2 cellular contexts compared by ENCODE assay signal in genomic region chr13:112562786-112563383, GRCh38.
TF ChIP-seq lines count a peak whose summit lies in the region.

No MANE protein-coding gene starts in this region.

TF ChIP-seq in WTC11, 78 proteins besides CTCF, POLR2A, EP300 and RAD21:
- TF ChIP-seq TCF7 (CRISPR knock-in tag; IDR thresholded peaks at IDR 0.05; ENCODE audit: low read depth): no peak
- no peak for TF ChIP-seq JUN (CRISPR knock-in tag; IDR thresholded peaks at IDR 0.05)
- TF ChIP-seq ZNF219 (CRISPR knock-in tag; IDR thresholded peaks at IDR 0.05; ENCODE audit: borderline replicate concordance): no peak
- no peak for TF ChIP-seq ETV6 (CRISPR knock-in tag; IDR thresholded peaks at IDR 0.05)
- no peak for TF ChIP-seq ZNF232 (CRISPR knock-in tag; IDR thresholded peaks at IDR 0.05)
- TF ChIP-seq ZNF416 (CRISPR knock-in tag; IDR thresholded peaks at IDR 0.05): no peak
- no peak for TF ChIP-seq NR3C1 (CRISPR knock-in tag; conservative IDR thresholded peaks at IDR 0.05; ENCODE audit: low read depth)
- TF ChIP-seq HMGXB4 (CRISPR knock-in tag; IDR thresholded peaks at IDR 0.05): no peak
- TF ChIP-seq, protein P1, sequence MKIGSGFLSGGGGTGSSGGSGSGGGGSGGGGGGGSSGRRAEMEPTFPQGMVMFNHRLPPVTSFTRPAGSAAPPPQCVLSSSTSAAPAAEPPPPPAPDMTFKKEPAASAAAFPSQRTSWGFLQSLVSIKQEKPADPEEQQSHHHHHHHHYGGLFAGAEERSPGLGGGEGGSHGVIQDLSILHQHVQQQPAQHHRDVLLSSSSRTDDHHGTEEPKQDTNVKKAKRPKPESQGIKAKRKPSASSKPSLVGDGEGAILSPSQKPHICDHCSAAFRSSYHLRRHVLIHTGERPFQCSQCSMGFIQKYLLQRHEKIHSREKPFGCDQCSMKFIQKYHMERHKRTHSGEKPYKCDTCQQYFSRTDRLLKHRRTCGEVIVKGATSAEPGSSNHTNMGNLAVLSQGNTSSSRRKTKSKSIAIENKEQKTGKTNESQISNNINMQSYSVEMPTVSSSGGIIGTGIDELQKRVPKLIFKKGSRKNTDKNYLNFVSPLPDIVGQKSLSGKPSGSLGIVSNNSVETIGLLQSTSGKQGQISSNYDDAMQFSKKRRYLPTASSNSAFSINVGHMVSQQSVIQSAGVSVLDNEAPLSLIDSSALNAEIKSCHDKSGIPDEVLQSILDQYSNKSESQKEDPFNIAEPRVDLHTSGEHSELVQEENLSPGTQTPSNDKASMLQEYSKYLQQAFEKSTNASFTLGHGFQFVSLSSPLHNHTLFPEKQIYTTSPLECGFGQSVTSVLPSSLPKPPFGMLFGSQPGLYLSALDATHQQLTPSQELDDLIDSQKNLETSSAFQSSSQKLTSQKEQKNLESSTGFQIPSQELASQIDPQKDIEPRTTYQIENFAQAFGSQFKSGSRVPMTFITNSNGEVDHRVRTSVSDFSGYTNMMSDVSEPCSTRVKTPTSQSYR (CRISPR knock-in tag; IDR thresholded peaks at IDR 0.05): no peak
- no peak for TF ChIP-seq OVOL2 (CRISPR knock-in tag; IDR thresholded peaks at IDR 0.05; ENCODE audit: borderline replicate concordance)
- TF ChIP-seq TEAD1 (CRISPR knock-in tag; IDR thresholded peaks at IDR 0.05): no peak
- TF ChIP-seq FOXP1 (CRISPR knock-in tag; IDR thresholded peaks at IDR 0.05; ENCODE audit: borderline replicate concordance): no peak
- TF ChIP-seq, protein P2, sequence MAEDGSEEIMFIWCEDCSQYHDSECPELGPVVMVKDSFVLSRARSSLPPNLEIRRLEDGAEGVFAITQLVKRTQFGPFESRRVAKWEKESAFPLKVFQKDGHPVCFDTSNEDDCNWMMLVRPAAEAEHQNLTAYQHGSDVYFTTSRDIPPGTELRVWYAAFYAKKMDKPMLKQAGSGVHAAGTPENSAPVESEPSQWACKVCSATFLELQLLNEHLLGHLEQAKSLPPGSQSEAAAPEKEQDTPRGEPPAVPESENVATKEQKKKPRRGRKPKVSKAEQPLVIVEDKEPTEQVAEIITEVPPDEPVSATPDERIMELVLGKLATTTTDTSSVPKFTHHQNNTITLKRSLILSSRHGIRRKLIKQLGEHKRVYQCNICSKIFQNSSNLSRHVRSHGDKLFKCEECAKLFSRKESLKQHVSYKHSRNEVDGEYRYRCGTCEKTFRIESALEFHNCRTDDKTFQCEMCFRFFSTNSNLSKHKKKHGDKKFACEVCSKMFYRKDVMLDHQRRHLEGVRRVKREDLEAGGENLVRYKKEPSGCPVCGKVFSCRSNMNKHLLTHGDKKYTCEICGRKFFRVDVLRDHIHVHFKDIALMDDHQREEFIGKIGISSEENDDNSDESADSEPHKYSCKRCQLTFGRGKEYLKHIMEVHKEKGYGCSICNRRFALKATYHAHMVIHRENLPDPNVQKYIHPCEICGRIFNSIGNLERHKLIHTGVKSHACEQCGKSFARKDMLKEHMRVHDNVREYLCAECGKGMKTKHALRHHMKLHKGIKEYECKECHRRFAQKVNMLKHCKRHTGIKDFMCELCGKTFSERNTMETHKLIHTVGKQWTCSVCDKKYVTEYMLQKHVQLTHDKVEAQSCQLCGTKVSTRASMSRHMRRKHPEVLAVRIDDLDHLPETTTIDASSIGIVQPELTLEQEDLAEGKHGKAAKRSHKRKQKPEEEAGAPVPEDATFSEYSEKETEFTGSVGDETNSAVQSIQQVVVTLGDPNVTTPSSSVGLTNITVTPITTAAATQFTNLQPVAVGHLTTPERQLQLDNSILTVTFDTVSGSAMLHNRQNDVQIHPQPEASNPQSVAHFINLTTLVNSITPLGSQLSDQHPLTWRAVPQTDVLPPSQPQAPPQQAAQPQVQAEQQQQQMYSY (CRISPR knock-in tag; IDR thresholded peaks at IDR 0.05): no peak
- TF ChIP-seq, protein P3, sequence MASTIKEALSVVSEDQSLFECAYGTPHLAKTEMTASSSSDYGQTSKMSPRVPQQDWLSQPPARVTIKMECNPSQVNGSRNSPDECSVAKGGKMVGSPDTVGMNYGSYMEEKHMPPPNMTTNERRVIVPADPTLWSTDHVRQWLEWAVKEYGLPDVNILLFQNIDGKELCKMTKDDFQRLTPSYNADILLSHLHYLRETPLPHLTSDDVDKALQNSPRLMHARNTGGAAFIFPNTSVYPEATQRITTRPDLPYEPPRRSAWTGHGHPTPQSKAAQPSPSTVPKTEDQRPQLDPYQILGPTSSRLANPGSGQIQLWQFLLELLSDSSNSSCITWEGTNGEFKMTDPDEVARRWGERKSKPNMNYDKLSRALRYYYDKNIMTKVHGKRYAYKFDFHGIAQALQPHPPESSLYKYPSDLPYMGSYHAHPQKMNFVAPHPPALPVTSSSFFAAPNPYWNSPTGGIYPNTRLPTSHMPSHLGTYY (CRISPR knock-in tag; IDR thresholded peaks at IDR 0.05): no peak
- TF ChIP-seq, protein P4, sequence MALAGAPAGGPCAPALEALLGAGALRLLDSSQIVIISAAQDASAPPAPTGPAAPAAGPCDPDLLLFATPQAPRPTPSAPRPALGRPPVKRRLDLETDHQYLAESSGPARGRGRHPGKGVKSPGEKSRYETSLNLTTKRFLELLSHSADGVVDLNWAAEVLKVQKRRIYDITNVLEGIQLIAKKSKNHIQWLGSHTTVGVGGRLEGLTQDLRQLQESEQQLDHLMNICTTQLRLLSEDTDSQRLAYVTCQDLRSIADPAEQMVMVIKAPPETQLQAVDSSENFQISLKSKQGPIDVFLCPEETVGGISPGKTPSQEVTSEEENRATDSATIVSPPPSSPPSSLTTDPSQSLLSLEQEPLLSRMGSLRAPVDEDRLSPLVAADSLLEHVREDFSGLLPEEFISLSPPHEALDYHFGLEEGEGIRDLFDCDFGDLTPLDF (CRISPR knock-in tag; IDR thresholded peaks at IDR 0.05): no peak
- TF ChIP-seq TP53 (CRISPR knock-in tag; IDR thresholded peaks at IDR 0.05): no peak
- no peak for TF ChIP-seq MAX (CRISPR knock-in tag; IDR thresholded peaks at IDR 0.05)

TF ChIP-seq in HepG2, 621 proteins besides CTCF, POLR2A, EP300 and RAD21:
- TF ChIP-seq NR2F6 (IDR thresholded peaks at IDR 0.05) (peak; percentile 43; the same call in 1 of the 2 replicates), NR2F6 (CRISPR knock-in tag; IDR thresholded peaks at IDR 0.05) (peak; percentile 19; the same call in 1 of the 2 replicates), ZNF687 (CRISPR knock-in tag; IDR thresholded peaks at IDR 0.05) (peak; percentile 25), HNF4G (IDR thresholded peaks at IDR 0.05; ENCODE audit: borderline replicate concordance, low read depth, low read length) (no peak), HNF4G (CRISPR knock-in tag; IDR thresholded peaks at IDR 0.05; ENCODE audit: borderline replicate concordance, low read depth) (no peak), IRF2 (CRISPR knock-in tag; IDR thresholded peaks at IDR 0.05) (no peak)
TF ChIP-seq in HepG2: peak in this region for 2.
